Comparison of ENCODE assay signal across 22 cellular contexts in genomic region chr15:52682200-52682599, GRCh38. TPM values are rescaled to one million over a fixed set of nuclear protein-coding genes. Genes with fewer than 3 reads are reported as not detected.
A peak's percentile ranks its signal among the peaks of the same experiment; 100 is the strongest.
DNase-seq lines count a peak whose midpoint lies in the region; ATAC-seq and TF ChIP-seq lines count a peak whose summit lies in the region.
"Had no signal": no experiment of that assay in that cellular context is flagged by ENCODE, and none has a peak within 500 bp of the region (broad histone marks: within the 10 kb centered on the region; RNA-seq: fewer than 3 reads in every experiment).

No MANE protein-coding gene starts in this region.

- H3K79me2 ChIP-seq in PC-9 (ENCODE audit: low read depth): 0 out of 2 replicates have a peak, but pooled peaks cover 7% of the 10 kb centered on the region

- no peaks in the 10 kb centered on the region for H4K20me1 ChIP-seq in PC-9 (ENCODE audit: insufficient read depth)

- in situ Hi-C loops in brain microvascular endothelial cell (cut with HindIII; ENCODE audit: low pct_ligation_motif_present, low sequenced_read_pairs): no loop called here

- H3K27ac ChIP-seq in breast epithelium: peak overlapping the region; percentile 26 to 68
- peak overlapping the region; percentile 49 for H3K27ac ChIP-seq in PC-9
- no peak overlapping the region for H3K27ac ChIP-seq in ascending aorta
- no peak overlapping the region for H3K27ac ChIP-seq in brain microvascular endothelial cell

- BruUV-seq in MCF 10A (replicated peaks; lab: Mats Ljungman, UMichigan) (no TSS peak), PC-9 (replicated peaks; lab: Mats Ljungman, UMichigan) (no TSS peak)

- H3K27me3 ChIP-seq in breast epithelium (no peaks in the 10 kb centered on the region), PC-9 (ENCODE audit: insufficient read depth, low read depth) (no peaks in the 10 kb centered on the region), ascending aorta (no peaks in the 10 kb centered on the region), brain microvascular endothelial cell (replicated peaks) (peaks cover 3% of the 10 kb centered on the region)
- H3K27me3 ChIP-seq: right atrium auricular region had no signal

- POLR2A ChIA-PET in MCF 10A (lab: Yijun Ruan, JAX) (interaction anchor here (1.3 kb wide), 1 partner anchor 47 kb away, joined by 3 read pairs; no protein-coding TSS in a partner anchor), PC-9 (lab: Charles Lee; ENCODE audit: unreplicated experiment) (interaction anchor here (0.6 to 0.7 kb wide), 2 partner anchors 48 to 1232 kb away, joined by 3 to 8 read pairs; no protein-coding TSS in a partner anchor)

- ATAC-seq in GM19351 (IDR thresholded peaks at IDR 0.05; ENCODE audit: unreplicated experiment) (no peak), GM18873 (IDR thresholded peaks at IDR 0.05; ENCODE audit: low FRiP score, unreplicated experiment) (no peak)
- ATAC-seq: left lobe of liver; stimulated activated naive CD8-positive, alpha-beta T cell treated with anti-CD3 and anti-CD28 coated beads, Interleukin-15, amount 100 ng/mL, for 72 hours had no signal

- no peaks in the 10 kb centered on the region for H3K36me3 Mint-ChIP-seq in MCF 10A (ENCODE audit: insufficient read depth, unreplicated experiment)

- H3K9me3 ChIP-seq in breast epithelium (no peaks in the 10 kb centered on the region), PC-9 (ENCODE audit: insufficient read depth, low read depth) (no peaks in the 10 kb centered on the region), ascending aorta (no peaks in the 10 kb centered on the region)
- H3K9me3 ChIP-seq: Caco-2, right atrium auricular region had no signal

- intact Hi-C loops in breast epithelium (cut with DNase I; ENCODE audit: low total_unique reads): no loop called here
- intact Hi-C loops in MCF 10A (cut with micrococcal nuclease): no loop called here
- intact Hi-C loops in PC-9 (cut with micrococcal nuclease; ENCODE audit: unreplicated experiment): no loop called here
- intact Hi-C loops in ascending aorta (cut with DNase I): loop anchor here (10.0 kb wide), 1 partner anchor 497 kb away; no protein-coding TSS in a partner anchor

- CTCF ChIA-PET in MCF 10A (lab: Yijun Ruan, JAX): interaction anchor here (0.6 to 1.3 kb wide), 2 partner anchors 50 to 486 kb away, joined by 3 to 4 read pairs; no protein-coding TSS in a partner anchor
- CTCF ChIA-PET in PC-9 (lab: Charles Lee): interaction anchor here (1.2 kb wide), 1 partner anchor 36 kb away, joined by 3 read pairs; no protein-coding TSS in a partner anchor

- no peak for TF ChIP-seq POLR2A in breast epithelium (IDR thresholded peaks at IDR 0.05)

- no peak overlapping the region for H3K4me3 ChIP-seq in breast epithelium
- H3K4me3 ChIP-seq in PC-9: 0 out of 2 replicates have a peak overlapping the region, but pooled peaks have one; percentile 10
- no peak overlapping the region for H3K4me3 ChIP-seq in ascending aorta
- H3K4me3 ChIP-seq in brain microvascular endothelial cell (ENCODE audit: low read depth, low read length): no peak overlapping the region
- H3K4me3 ChIP-seq: right atrium auricular region had no signal

- H2AFZ ChIP-seq in PC-9: no peak overlapping the region

- no peaks in the 10 kb centered on the region for H3K27me3 Mint-ChIP-seq in MCF 10A (ENCODE audit: insufficient read depth, unreplicated experiment)
- H3K27me3 Mint-ChIP-seq: stimulated activated naive CD8-positive, alpha-beta T cell treated with anti-CD3 and anti-CD28 coated beads, Interleukin-15, amount 100 ng/mL, for 72 hours had no signal

- peak overlapping the region; percentile 45 for H3K4me2 ChIP-seq in PC-9

- TF ChIP-seq CTCF in breast epithelium (IDR thresholded peaks at IDR 0.05) (no peak), MCF 10A (IDR thresholded peaks at IDR 0.05; ENCODE audit: unreplicated experiment) (no peak), PC-9 (conservative IDR thresholded peaks at IDR 0.05) (no peak), ascending aorta (IDR thresholded peaks at IDR 0.05) (no peak), brain microvascular endothelial cell (IDR thresholded peaks at IDR 0.05; ENCODE audit: low read depth, low read length, missing control alignments) (no peak)

- DNase-seq in breast epithelium (ENCODE audit: low spot score in 2 of 2) (no peak), MCF 10A (ENCODE audit: unreplicated experiment) (no peak), PC-9 (no peak), kidney glomerular epithelial cell (lab: John Stamatoyannopoulos, UW) (peak; percentile 8), ascending aorta (ENCODE audit: low spot score in 2 of 2) (no peak), brain microvascular endothelial cell (no peak)
- DNase-seq: activated CD4-positive, CD25-positive, alpha-beta regulatory T cell; activated naive CD4-positive, alpha-beta T cell; Caco-2; IMR-90; NCI-H1930; NCI-H510A; SHP77; stimulated activated CD4-positive, alpha-beta T cell treated with anti-CD3 and anti-CD28 coated beads, Interleukin-15, amount 100 ng/mL, for 24 hours; stimulated activated naive CD8-positive, alpha-beta T cell treated with anti-CD3 and anti-CD28 coated beads, Interleukin-15, amount 100 ng/mL, for 72 hours had no signal

- no peaks in the 10 kb centered on the region for H3K9me2 ChIP-seq in PC-9 (ENCODE audit: insufficient read depth)

- H3F3A ChIP-seq in PC-9 (ENCODE audit: insufficient read depth, low read depth): peaks cover 17% of the 10 kb centered on the region; the same call in 1 of the 2 replicates

- H3K4me3 Mint-ChIP-seq in MCF 10A (ENCODE audit: unreplicated experiment): no peak overlapping the region
- H3K4me3 Mint-ChIP-seq: dendritic cell treated with granulocyte-macrophage colony-stimulating factor and Interleukin-4, amounts not matched to agents 40 ng/mL and 50 ng/mL, for 4 days had no signal

- H3K27ac Mint-ChIP-seq in MCF 10A (ENCODE audit: low read depth, unreplicated experiment): no peak overlapping the region
- H3K27ac Mint-ChIP-seq: dendritic cell treated with granulocyte-macrophage colony-stimulating factor and Interleukin-4, amounts not matched to agents 40 ng/mL and 50 ng/mL, for 4 days; stimulated activated naive CD8-positive, alpha-beta T cell treated with anti-CD3 and anti-CD28 coated beads, Interleukin-15, amount 100 ng/mL, for 72 hours; T-helper 2 cell treated with Interferon-gamma antibody and Interleukin-4, amounts not matched to agents 5 μg/mL and 100 μg/mL, for 36 hours had no signal

- H3K4me1 Mint-ChIP-seq in MCF 10A (ENCODE audit: insufficient read depth, unreplicated experiment): peaks cover 5% of the 10 kb centered on the region

- H3K9me3 Mint-ChIP-seq in MCF 10A (ENCODE audit: unreplicated experiment): no peaks in the 10 kb centered on the region
- H3K9me3 Mint-ChIP-seq: dendritic cell treated with granulocyte-macrophage colony-stimulating factor and Interleukin-4, amounts not matched to agents 40 ng/mL and 50 ng/mL, for 4 days; stimulated activated naive CD8-positive, alpha-beta T cell treated with anti-CD3 and anti-CD28 coated beads, Interleukin-15, amount 100 ng/mL, for 72 hours; T-helper 2 cell treated with Interferon-gamma antibody and Interleukin-4, amounts not matched to agents 5 μg/mL and 100 μg/mL, for 36 hours; type B pancreatic cell had no signal

- H3K4me1 ChIP-seq in breast epithelium (peaks cover 0 to 3% of the 10 kb centered on the region in 2 donors), PC-9 (replicated peaks; ENCODE audit: insufficient read depth) (peaks cover 42% of the 10 kb centered on the region), ascending aorta (peaks cover 2 to 3% of the 10 kb centered on the region in 2 donors)

- H3K36me3 ChIP-seq in breast epithelium (no peaks in the 10 kb centered on the region), PC-9 (ENCODE audit: low read depth) (no peaks in the 10 kb centered on the region), ascending aorta (no peaks in the 10 kb centered on the region), brain microvascular endothelial cell (replicated peaks) (no peaks in the 10 kb centered on the region)
- H3K36me3 ChIP-seq: right atrium auricular region had no signal

RNA-seq across cellular contexts. Expression of gene ATOSA, which starts 3.0 kb away (rescaled TPM):
- 100 to 1,000 TPM; 157 to 215 (median 168) TPM for total RNA-seq in breast epithelium
- 21.3 and 27.6 TPM in 2 replicates for total RNA-seq in MCF 10A (2022)
- total RNA-seq in PC-9 (2021): 30.4 and 35.7 TPM in 2 replicates
- 29.9 TPM for total RNA-seq in ascending aorta

Comparison
In these comparisons a context has a peak if more than half of its experiments do, and no peak if none do; other contexts are left out.
1. H3K27ac ChIP-seq: peak in breast epithelium (2 of 2) and PC-9 (single experiment); none in ascending aorta (0 of 2) and brain microvascular endothelial cell (single experiment).